Comparison of ENCODE assay signal across 9 cellular contexts in the genomic region with DNA sequence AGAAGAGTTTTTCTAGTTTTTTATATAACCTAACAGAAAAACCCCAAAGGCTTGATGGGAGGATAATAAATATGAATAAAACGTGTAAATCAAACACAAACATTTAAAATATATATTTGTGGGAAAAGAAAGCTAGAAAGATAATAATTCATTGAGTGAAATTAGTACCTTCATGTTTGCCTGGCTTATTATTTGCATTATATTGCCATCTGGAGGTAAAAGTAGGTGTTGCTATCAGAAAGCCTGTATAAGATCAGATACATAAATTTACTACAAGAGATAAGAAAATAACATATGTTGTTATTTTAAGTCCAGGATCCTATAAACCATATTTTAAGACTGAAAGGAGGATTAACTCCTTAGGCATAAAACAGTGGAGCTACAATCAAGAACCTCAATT.
A peak's percentile ranks its signal among the peaks of the same experiment; 100 is the strongest.
DNase-seq lines count a peak whose midpoint lies in the region; ATAC-seq and TF ChIP-seq lines count a peak whose summit lies in the region.
"Had no signal": no experiment of that assay in that cellular context is flagged by ENCODE, and none has a peak within 500 bp of the region (broad histone marks: within the 10 kb centered on the region; RNA-seq: fewer than 3 reads in every experiment).

No MANE protein-coding gene starts in this region.

- no peak for ATAC-seq in GM21528 (IDR thresholded peaks at IDR 0.05; ENCODE audit: low FRiP score, unreplicated experiment)

- H3K27me3 Mint-ChIP-seq in chondrocyte (ENCODE audit: low read depth) (peaks cover 10% of the 10 kb centered on the region), osteocyte (ENCODE audit: unreplicated experiment) (peaks cover 14% of the 10 kb centered on the region)

- H3K27ac Mint-ChIP-seq in chondrocyte (ENCODE audit: unreplicated experiment): no peak overlapping the region
- H3K27ac Mint-ChIP-seq in osteocyte (ENCODE audit: unreplicated experiment): no peak overlapping the region

- H3K36me3 Mint-ChIP-seq in chondrocyte (ENCODE audit: low read depth): no peaks in the 10 kb centered on the region
- H3K36me3 Mint-ChIP-seq in osteocyte (ENCODE audit: unreplicated experiment): no peaks in the 10 kb centered on the region

- H3K9me3 ChIP-seq in testis: no peaks in the 10 kb centered on the region

- no peak overlapping the region for H3K27ac ChIP-seq in testis

- intact Hi-C loops in testis (cut with DNase I; ENCODE audit: low total_unique reads): no loop called here

- no peaks in the 10 kb centered on the region for H3K27me3 ChIP-seq in testis

- no peaks in the 10 kb centered on the region for H3K4me1 ChIP-seq in testis

- no peak overlapping the region for H3K4me3 ChIP-seq in testis

- H3K4me3 Mint-ChIP-seq in chondrocyte (ENCODE audit: unreplicated experiment) (no peak overlapping the region), osteocyte (ENCODE audit: unreplicated experiment) (no peak overlapping the region)

- TF ChIP-seq CTCF in chondrocyte (IDR thresholded peaks at IDR 0.05): peak; percentile 80
- TF ChIP-seq CTCF in osteocyte (IDR thresholded peaks at IDR 0.05): peak; percentile 65
- TF ChIP-seq CTCF in testis (IDR thresholded peaks at IDR 0.05): peak in 1 of 3 experiments; percentile 16

- TF ChIP-seq POLR2A in testis (IDR thresholded peaks at IDR 0.05): no peak

- no peaks in the 10 kb centered on the region for H3K36me3 ChIP-seq in testis (ENCODE audit: low read depth, missing control alignments)

- DNase-seq in DMS153 treated with DMSO at 0.1 percent for 48 hours (lab: John Stamatoyannopoulos, UW; ENCODE audit: unreplicated experiment) (peak; percentile 34), DMS153 (lab: John Stamatoyannopoulos, UW) (no peak), NCI-H446 (lab: John Stamatoyannopoulos, UW) (peak; percentile 23 to 39), chondrocyte (ENCODE audit: low spot score) (no peak), osteocyte (ENCODE audit: extremely low spot score, unreplicated experiment) (no peak), testis (no peak), NCI-H1048 (lab: John Stamatoyannopoulos, UW) (no peak)
- DNase-seq: hypothalamus had no signal

- 45 to 53% methylated on average over 1 of the region's 1 CpG for WGBS in testis, 2 donors

- no peaks in the 10 kb centered on the region for H3K4me1 Mint-ChIP-seq in chondrocyte (ENCODE audit: low read depth)
- H3K4me1 Mint-ChIP-seq in osteocyte (ENCODE audit: unreplicated experiment): no peaks in the 10 kb centered on the region

- H3K9me3 Mint-ChIP-seq in chondrocyte (ENCODE audit: low read depth) (no peaks in the 10 kb centered on the region), osteocyte (ENCODE audit: unreplicated experiment) (no peaks in the 10 kb centered on the region)

Comparison
In these comparisons a context has a peak if more than half of its experiments do, and no peak if none do; other contexts are left out.
1. DNase-seq: peak in DMS153 treated with DMSO at 0.1 percent for 48 hours (single experiment) and NCI-H446 (2 of 2); none in DMS153 (single experiment), chondrocyte (single experiment), osteocyte (single experiment), testis (single experiment) and NCI-H1048 (single experiment).